1 cellular context compared by ENCODE assay signal in the genomic region with DNA sequence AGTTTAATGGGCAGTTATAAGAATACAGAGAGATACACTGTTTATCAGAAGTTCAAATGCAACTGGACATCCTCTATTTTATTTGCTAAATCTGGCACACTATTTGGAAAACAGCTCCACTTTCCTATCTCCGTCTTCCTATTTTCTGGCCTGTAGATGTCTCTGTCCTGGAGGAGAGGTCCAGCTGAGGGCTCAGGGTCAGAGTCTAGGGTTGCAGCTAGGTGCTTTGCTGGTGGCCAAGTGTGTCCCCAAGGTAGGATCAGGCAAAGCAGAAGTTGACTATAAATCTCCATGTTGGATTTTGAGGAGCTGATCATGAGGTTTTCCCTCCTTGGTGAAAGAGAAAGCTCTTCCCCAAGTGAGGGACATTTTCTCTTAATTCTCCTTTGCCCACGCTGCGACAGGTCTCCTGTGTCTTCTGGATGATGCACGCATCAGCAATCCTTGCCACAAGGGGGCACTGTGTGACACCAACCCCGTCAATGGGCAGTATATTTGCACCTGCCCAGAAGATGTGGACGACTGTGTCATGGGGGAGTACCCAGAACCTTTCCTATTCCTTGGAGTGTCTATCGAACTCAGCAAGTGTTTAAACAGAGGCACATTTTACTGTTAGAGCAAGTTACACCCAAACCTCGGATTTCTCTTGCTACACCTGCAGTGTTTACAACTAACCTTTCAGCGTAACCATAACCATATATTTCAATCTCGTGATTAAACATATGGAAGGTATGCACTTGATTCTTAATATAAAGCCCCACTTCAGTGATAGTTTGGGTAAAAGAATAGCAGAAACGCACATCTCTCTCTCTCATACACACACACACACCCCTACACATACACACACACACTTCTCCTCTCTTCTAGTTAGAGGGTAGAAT.
TF ChIP-seq lines count a peak whose summit lies in the region.

No MANE protein-coding gene starts in this region.

TF ChIP-seq in HCT116, 20 proteins besides CTCF, POLR2A, EP300 and RAD21 (continued from another document):
- TF ChIP-seq, protein P1, sequence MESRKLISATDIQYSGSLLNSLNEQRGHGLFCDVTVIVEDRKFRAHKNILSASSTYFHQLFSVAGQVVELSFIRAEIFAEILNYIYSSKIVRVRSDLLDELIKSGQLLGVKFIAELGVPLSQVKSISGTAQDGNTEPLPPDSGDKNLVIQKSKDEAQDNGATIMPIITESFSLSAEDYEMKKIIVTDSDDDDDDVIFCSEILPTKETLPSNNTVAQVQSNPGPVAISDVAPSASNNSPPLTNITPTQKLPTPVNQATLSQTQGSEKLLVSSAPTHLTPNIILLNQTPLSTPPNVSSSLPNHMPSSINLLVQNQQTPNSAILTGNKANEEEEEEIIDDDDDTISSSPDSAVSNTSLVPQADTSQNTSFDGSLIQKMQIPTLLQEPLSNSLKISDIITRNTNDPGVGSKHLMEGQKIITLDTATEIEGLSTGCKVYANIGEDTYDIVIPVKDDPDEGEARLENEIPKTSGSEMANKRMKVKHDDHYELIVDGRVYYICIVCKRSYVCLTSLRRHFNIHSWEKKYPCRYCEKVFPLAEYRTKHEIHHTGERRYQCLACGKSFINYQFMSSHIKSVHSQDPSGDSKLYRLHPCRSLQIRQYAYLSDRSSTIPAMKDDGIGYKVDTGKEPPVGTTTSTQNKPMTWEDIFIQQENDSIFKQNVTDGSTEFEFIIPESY (IDR thresholded peaks at IDR 0.05; ENCODE audit: extremely low read depth, insufficient replicate concordance, low read length) = no peak
- TF ChIP-seq SRF (IDR thresholded peaks at IDR 0.05; ENCODE audit: low read depth) (no peak), SP1 (IDR thresholded peaks at IDR 0.05; ENCODE audit: low read depth) (no peak), CBX3 (IDR thresholded peaks at IDR 0.05; ENCODE audit: low read depth) (no peak), POLR2AphosphoS5 (IDR thresholded peaks at IDR 0.05; ENCODE audit: low read depth, low read length) (no peak)
